8 cellular contexts compared by ENCODE assay signal in the genomic region with DNA sequence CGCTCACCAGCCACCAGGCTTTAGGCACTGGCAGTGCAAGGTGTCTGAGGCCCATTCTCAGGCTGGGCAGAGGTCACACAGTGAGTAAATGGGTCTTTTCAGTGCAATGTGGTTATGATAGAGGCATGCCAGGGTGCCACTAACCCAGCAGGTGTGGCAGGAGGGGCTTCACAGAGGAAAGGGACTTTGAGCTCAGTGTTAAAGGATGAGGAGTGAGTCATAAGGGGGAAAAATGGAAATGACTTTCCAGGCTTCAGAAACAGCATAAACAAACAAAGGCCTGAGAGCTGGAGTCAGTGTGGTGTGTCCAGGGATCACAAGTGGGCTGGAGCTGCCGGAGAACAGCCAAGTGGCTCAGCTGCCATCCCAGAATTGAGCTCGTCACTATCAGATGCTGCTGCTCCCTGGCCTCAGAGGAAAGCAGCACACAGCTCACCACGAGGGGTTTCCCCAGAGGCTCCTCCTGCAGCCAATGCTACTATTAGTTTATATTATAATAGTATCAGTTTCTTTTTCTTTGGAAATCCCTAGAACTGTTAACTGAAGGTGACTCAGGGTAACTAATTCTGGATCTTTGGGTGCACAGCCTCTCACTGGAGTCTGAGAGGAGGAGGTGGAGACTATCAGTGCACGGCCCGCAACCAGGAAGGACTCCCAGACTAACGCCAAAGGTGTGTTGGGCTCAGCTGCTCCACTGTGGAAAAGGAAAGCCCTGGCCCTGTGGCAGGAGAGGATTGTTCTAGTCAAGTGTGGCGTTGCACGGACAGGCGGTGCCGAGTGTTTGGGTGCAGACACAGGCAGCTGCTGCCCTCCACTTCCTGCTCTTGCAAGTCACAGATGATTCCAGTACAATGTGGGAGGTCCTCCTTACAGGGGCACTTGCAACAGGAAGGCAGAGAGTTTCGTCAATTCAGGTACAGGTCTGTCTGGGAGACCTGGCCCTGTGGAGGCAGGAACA. TPM values are rescaled to one million over a fixed set of nuclear protein-coding genes. Genes with fewer than 3 reads are reported as not detected.
DNase-seq lines count a peak whose midpoint lies in the region; ATAC-seq and TF ChIP-seq lines count a peak whose summit lies in the region.

No MANE protein-coding gene starts in this region.

- H3K4me3 ChIP-seq in gastrocnemius medialis, result no peak overlapping the region

- no peaks in the 10 kb centered on the region for H3K9me3 ChIP-seq in gastrocnemius medialis

- in situ Hi-C loops in gastrocnemius medialis (cut with MboI; ENCODE audit: low sequenced_read_pairs in 4 of 4), result no loop called here

- TF ChIP-seq POLR2A in gastrocnemius medialis (IDR thresholded peaks at IDR 0.05) (peak in 1 of 2 donors; percentile 22), erythroblast (IDR thresholded peaks at IDR 0.05; ENCODE audit: low read length) (no peak)

- no peaks in the 10 kb centered on the region for H3K27me3 ChIP-seq in gastrocnemius medialis

- intact Hi-C loops in cardiac septum (cut with DNase I), result loop anchor here (5.0 to 10.0 kb wide), 2 partner anchors 38 to 180 kb away; partner anchors contain the start of genes DHRS12 and WDFY2
- intact Hi-C loops in gastrocnemius medialis (cut with DNase I; ENCODE audit: low total_unique reads), result no loop called here

- peak; percentile 64 for ATAC-seq in GM18499 (IDR thresholded peaks at IDR 0.05; ENCODE audit: insufficient read depth, unreplicated experiment)
- ATAC-seq in HG02678 (IDR thresholded peaks at IDR 0.05; ENCODE audit: unreplicated experiment), result peak; percentile 86
- ATAC-seq in gastrocnemius medialis, result peak; percentile 69 to 86

- H3K27ac ChIP-seq in gastrocnemius medialis, result peak overlapping the region; percentile 52 to 71 (median 60)

- H3K36me3 ChIP-seq in gastrocnemius medialis, result no peaks in the 10 kb centered on the region

- TF ChIP-seq CTCF in gastrocnemius medialis (IDR thresholded peaks at IDR 0.05 in 4 of 5, conservative IDR thresholded peaks at IDR 0.05 in 1 of 5), result no peak

- H3K4me1 ChIP-seq in gastrocnemius medialis, result peaks cover 4 to 8% of the 10 kb centered on the region in 2 donors

- DNase-seq in NCI-H510A treated with DMSO at 0.1 percent for 48 hours (lab: John Stamatoyannopoulos, UW), result peak; percentile 43
- peak; percentile 3 to 23 (median 15) for DNase-seq in activated naive CD4-positive, alpha-beta T cell (lab: John Stamatoyannopoulos, UW)
- peak; percentile 84 for DNase-seq in cardiac septum (ENCODE audit: low spot score)
- peak; percentile 61 to 74 for DNase-seq in gastrocnemius medialis
- DNase-seq in cerebellar cortex (ENCODE audit: low spot score), result no peak
- DNase-seq in erythroblast (lab: John Stamatoyannopoulos, UW), result no peak

RNA-seq across cellular contexts. Expression of gene DHRS12, which starts 39.5 kb away (rescaled TPM):
- 9.8 TPM for total RNA-seq in cardiac septum
- total RNA-seq in gastrocnemius medialis, result 1 to 10 TPM; 1.8 to 6.0 (median 4.7) TPM

Comparison
In these comparisons a context has a peak if more than half of its experiments do, and no peak if none do; other contexts are left out.
1. DNase-seq: peak in NCI-H510A treated with DMSO at 0.1 percent for 48 hours (single experiment), activated naive CD4-positive, alpha-beta T cell (4 of 4), cardiac septum (single experiment) and gastrocnemius medialis (2 of 2); none in cerebellar cortex (single experiment) and erythroblast (0 of 2).
2. Peak in every context shown above with its lines, with median percentiles within 50 percentile points of each other: ATAC-seq.